Comparison of ENCODE assay signal across 8 cellular contexts in the genomic region with DNA sequence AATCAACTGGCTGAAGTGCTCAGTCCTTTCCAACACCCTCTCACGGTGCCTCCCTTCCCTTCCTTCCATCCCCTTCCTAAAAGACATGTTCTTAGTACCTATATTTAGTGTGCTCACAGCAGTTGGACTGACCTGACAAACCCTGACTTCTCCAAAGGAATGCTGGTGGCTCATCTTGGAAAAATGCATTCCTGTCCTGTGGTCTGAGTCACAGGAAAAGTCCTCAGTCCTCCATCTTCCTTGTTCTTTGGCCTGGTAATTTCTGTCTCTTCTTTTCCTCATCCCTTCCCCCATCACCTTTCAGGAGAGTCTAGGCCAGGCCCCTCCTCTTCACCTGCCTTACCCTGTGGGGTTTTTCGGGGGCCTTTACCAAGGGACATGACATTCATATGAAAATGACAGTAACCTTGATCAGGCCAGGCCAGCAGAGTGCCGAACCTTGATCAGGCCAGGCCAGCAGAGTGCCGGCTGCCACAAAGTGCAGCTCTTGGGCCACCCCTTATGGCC. TPM values are rescaled to one million over a fixed set of nuclear protein-coding genes. Genes with fewer than 3 reads are reported as not detected.
DNase-seq lines count a peak whose midpoint lies in the region; ATAC-seq, FAIRE-seq and TF ChIP-seq lines count a peak whose summit lies in the region.
"Had no signal": no experiment of that assay in that cellular context is flagged by ENCODE, and none has a peak within 500 bp of the region (broad histone marks: within the 10 kb centered on the region; RNA-seq: fewer than 3 reads in every experiment).

No MANE protein-coding gene starts in this region.

- BruUV-seq in GM12878 (replicated peaks; lab: Mats Ljungman, UMichigan), result no TSS peak

- H3K9me3 ChIP-seq in GM12878 (replicated peaks; ENCODE audit: control insufficient read depth, insufficient read depth, low read length) (no peaks in the 10 kb centered on the region), iPS-20b (ENCODE audit: insufficient read depth, low read depth, low read length) (no peaks in the 10 kb centered on the region), transverse colon (no peaks in the 10 kb centered on the region)

- H3K4me2 ChIP-seq in GM12878 (ENCODE audit: control insufficient read depth, insufficient read depth), result no peak overlapping the region

- H3K4me3 ChIP-seq in GM12878, result no peak overlapping the region
- H3K4me3 ChIP-seq in iPS-20b (ENCODE audit: low read length), result peak overlapping the region; percentile 53
- no peak overlapping the region for H3K4me3 ChIP-seq in transverse colon

- intact Hi-C loops in GM12878 (cut with micrococcal nuclease; ENCODE audit: unreplicated experiment) (no loop called here), transverse colon (cut with DNase I; ENCODE audit: low total_unique reads) (loop anchor here (5.0 kb wide), 1 partner anchor 496 kb away; no protein-coding TSS in a partner anchor)

- H3K36me3 ChIP-seq in GM12878 (ENCODE audit: control insufficient read depth in 2 of 2, insufficient read depth in 2 of 2, low read length in 1 of 2) (peaks cover 0 to 4% of the 10 kb centered on the region in 2 experiments; a peak in 2 of 4 replicates), iPS-20b (ENCODE audit: insufficient read depth, low read depth, low read length) (peaks cover 63% of the 10 kb centered on the region), transverse colon (peaks cover 0 to 12% (median 3%) of the 10 kb centered on the region in 4 donors)

- CTCF ChIA-PET in GM12878 (lab: Yijun Ruan, JAX), result interaction anchor here (1.0 to 2.0 kb wide), 2 partner anchors 477 to 771 kb away, joined by 3 to 7 read pairs; no protein-coding TSS in a partner anchor

- in situ Hi-C loops in GM12878 (cut with MboI), result no loop called here
- in situ Hi-C loops in transverse colon (cut with MboI; ENCODE audit: low pct_ligation_motif_present in 1 of 4, low pct_unique_long_range_greater_than_20kb in 1 of 4, low sequenced_read_pairs in 3 of 4), result loop anchor here in 2 of 4 donors (25.0 kb wide), 3 partner anchors 224 to 651 kb away; no protein-coding TSS in a partner anchor

- peak overlapping the region; percentile 43 for H2AFZ ChIP-seq in GM12878 (ENCODE audit: control insufficient read depth, low read depth, low read length)

- TF ChIP-seq EP300 in GM12878 (IDR thresholded peaks at IDR 0.05; ENCODE audit: borderline replicate concordance in 1 of 2, control insufficient read depth in 1 of 2, low read depth in 2 of 2, low read length in 2 of 2), result no peak
- no peak for TF ChIP-seq EP300 in transverse colon (IDR thresholded peaks at IDR 0.05; ENCODE audit: low read depth)

- TF ChIP-seq RAD21 in GM12878 (IDR thresholded peaks at IDR 0.05; ENCODE audit: insufficient read depth, low read depth, low read length), result no peak

- POLR2A ChIA-PET in GM12878 (lab: Charles Lee), result no interaction called here

- no peaks in the 10 kb centered on the region for H3K27me3 ChIP-seq in GM12878 (replicated peaks in 1 of 2; ENCODE audit: control insufficient read depth in 2 of 2, insufficient read depth in 2 of 2, low read length in 1 of 2)
- H3K27me3 ChIP-seq in iPS-20b (ENCODE audit: insufficient read depth, low read length), result no peaks in the 10 kb centered on the region
- H3K27me3 ChIP-seq in transverse colon, result no peaks in the 10 kb centered on the region

- H3K9ac ChIP-seq in GM12878 (ENCODE audit: control insufficient read depth, insufficient read depth, low read length), result no peak overlapping the region
- peak overlapping the region; percentile 38; the same call in 1 of the 2 replicates for H3K9ac ChIP-seq in iPS-20b (ENCODE audit: low read depth, low read length)

- SMC1A ChIA-PET in GM12878 (lab: Charles Lee; ENCODE audit: uncharacterized antibody, unreplicated experiment), result interaction anchor here (0.9 to 15.1 kb wide), 5 partner anchors 12 to 66 kb away, joined by 3 to 188 read pairs (median 3); no protein-coding TSS in a partner anchor

- H3K79me2 ChIP-seq in GM12878 (ENCODE audit: control insufficient read depth, insufficient read depth, low read length), result peaks cover 6% of the 10 kb centered on the region

- H3K27ac ChIP-seq in GM12878 (ENCODE audit: control insufficient read depth, insufficient read depth) (no peak overlapping the region), iPS-20b (ENCODE audit: low read length) (no peak overlapping the region), transverse colon (peak overlapping the region; percentile 94 to 98 (median 96))

- FAIRE-seq in GM12878 (lab: Jason Lieb, UNC), result no peak

- no peak for TF ChIP-seq POLR2A in GM12878 (IDR thresholded peaks at IDR 0.05; ENCODE audit: low read depth, low read length)
- TF ChIP-seq POLR2A in transverse colon (IDR thresholded peaks at IDR 0.05), result no peak

- TF ChIP-seq CTCF in GM12878 (IDR thresholded peaks at IDR 0.05 in 2 of 3, conservative IDR thresholded peaks at IDR 0.05 in 1 of 3; ENCODE audit: control insufficient read depth in 2 of 3, extremely low read depth in 1 of 3, insufficient read depth in 1 of 3, low read depth in 3 of 3, low read length in 3 of 3) (no peak), transverse colon (IDR thresholded peaks at IDR 0.05) (no peak)

- H4K20me1 ChIP-seq in GM12878 (ENCODE audit: control insufficient read depth, insufficient read depth), result no peaks in the 10 kb centered on the region

- ATAC-seq in GM12878 (peak; percentile 32), HG03159 (IDR thresholded peaks at IDR 0.05; ENCODE audit: unreplicated experiment) (no peak)
- ATAC-seq: left lobe of liver had no signal

- RAD21 ChIA-PET in GM12878 (lab: Charles Lee; ENCODE audit: unreplicated experiment), result interaction anchor here (6.8 kb wide), 1 partner anchor 477 kb away, joined by 53 read pairs; no protein-coding TSS in a partner anchor

- WGBS in GM12878 (ENCODE audit: insufficient coverage, insufficient replicate concordance, low lambda C conversion rate, missing lambda C conversion rate), result 54% methylated on average over 4 of the region's 4 CpGs
- WGBS in transverse colon (ENCODE audit: low coverage in 1 of 2), 2 donors, result 44 to 52% methylated on average over 2 to 4 of the region's 4 CpGs

- DNase-seq in HS-27A (ENCODE audit: low read depth) (peak; percentile 94), GM12878 (ENCODE audit: low read depth, low spot score) (no peak), transverse colon (no peak), T-helper 9 cell (no peak)
- DNase-seq in activated naive CD4-positive, alpha-beta T cell treated with anti-CD3 and anti-CD28 coated beads, Interleukin-2, amount 50 U/mL, for 16 hours, result no peak

- H3K4me1 ChIP-seq in GM12878 (ENCODE audit: control insufficient read depth, insufficient read depth, low read length), result peaks cover 8% of the 10 kb centered on the region
- peaks cover 21% of the 10 kb centered on the region for H3K4me1 ChIP-seq in iPS-20b (ENCODE audit: insufficient read depth, low read length)
- peaks cover 41 to 98% (median 72%) of the 10 kb centered on the region in 4 donors for H3K4me1 ChIP-seq in transverse colon

TF ChIP-seq in GM12878, 131 proteins besides CTCF, POLR2A, EP300 and RAD21 (continues in another document):
- TF ChIP-seq, protein P1, sequence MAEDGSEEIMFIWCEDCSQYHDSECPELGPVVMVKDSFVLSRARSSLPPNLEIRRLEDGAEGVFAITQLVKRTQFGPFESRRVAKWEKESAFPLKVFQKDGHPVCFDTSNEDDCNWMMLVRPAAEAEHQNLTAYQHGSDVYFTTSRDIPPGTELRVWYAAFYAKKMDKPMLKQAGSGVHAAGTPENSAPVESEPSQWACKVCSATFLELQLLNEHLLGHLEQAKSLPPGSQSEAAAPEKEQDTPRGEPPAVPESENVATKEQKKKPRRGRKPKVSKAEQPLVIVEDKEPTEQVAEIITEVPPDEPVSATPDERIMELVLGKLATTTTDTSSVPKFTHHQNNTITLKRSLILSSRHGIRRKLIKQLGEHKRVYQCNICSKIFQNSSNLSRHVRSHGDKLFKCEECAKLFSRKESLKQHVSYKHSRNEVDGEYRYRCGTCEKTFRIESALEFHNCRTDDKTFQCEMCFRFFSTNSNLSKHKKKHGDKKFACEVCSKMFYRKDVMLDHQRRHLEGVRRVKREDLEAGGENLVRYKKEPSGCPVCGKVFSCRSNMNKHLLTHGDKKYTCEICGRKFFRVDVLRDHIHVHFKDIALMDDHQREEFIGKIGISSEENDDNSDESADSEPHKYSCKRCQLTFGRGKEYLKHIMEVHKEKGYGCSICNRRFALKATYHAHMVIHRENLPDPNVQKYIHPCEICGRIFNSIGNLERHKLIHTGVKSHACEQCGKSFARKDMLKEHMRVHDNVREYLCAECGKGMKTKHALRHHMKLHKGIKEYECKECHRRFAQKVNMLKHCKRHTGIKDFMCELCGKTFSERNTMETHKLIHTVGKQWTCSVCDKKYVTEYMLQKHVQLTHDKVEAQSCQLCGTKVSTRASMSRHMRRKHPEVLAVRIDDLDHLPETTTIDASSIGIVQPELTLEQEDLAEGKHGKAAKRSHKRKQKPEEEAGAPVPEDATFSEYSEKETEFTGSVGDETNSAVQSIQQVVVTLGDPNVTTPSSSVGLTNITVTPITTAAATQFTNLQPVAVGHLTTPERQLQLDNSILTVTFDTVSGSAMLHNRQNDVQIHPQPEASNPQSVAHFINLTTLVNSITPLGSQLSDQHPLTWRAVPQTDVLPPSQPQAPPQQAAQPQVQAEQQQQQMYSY (CRISPR knock-in tag; IDR thresholded peaks at IDR 0.05), result no peak
- TF ChIP-seq RUNX3 (IDR thresholded peaks at IDR 0.05; ENCODE audit: low read length) (peak; percentile 14; the same call in 1 of the 2 replicates), YY1 (IDR thresholded peaks at IDR 0.05; ENCODE audit: low read depth, low read length) (0 out of 2 replicates have a peak, but pooled peaks have one; percentile 52), NR2C2 (IDR thresholded peaks at IDR 0.05; ENCODE audit: borderline replicate concordance, control insufficient read depth, insufficient read length, low read depth) (no peak)

RNA-seq across cellular contexts. Expression of a gene that starts 7.2 kb away (rescaled TPM):
- 4.3 and 4.8 TPM in 2 replicates for total RNA-seq in GM12878 (2013; cell fraction: nucleolus; rRNA removed)
- total RNA-seq in GM12878 (2014; rRNA removed) (0.76 and 0.96 TPM in 2 replicates), GM12878 (2014; rRNA removed; fragmentation: Illumina TruSeq; extraction: Trizol) (1.2 and 1.4 TPM in 2 replicates), GM12878 (2021) (2.7 and 3.2 TPM in 2 replicates), transverse colon (100 to 1,000 TPM in 3 of 4 donors, 10 to 100 TPM in 1; 82.8 to 493 (median 375) TPM)
- 3.1 TPM for polyA plus RNA-seq in GM12878 (2011; ENCODE audit: low read depth)
- polyA plus RNA-seq in GM12878 (2011; rRNA removed) (14.0 and 19.7 TPM in 2 replicates), GM12878 (2014; fragmentation: Illumina TruSeq; extraction: Trizol) (1.6 and 2.6 TPM in 2 replicates), GM12878 (2014; fragmentation: Nextera tagmentation; extraction: Ambion mirVana) (under 1 TPM; 0.84 to 0.90 TPM), GM12878 (2014; rRNA removed) (1.1 and 1.3 TPM in 2 replicates), GM12878 (2016; fragmentation: Nextera tagmentation; extraction: Ambion mirVana) (1 to 10 TPM; 2.0 to 2.1 TPM)
- 6.6 and 7.5 TPM in 2 replicates for polyA plus RNA-seq in GM12878 (2011; cell fraction: cytosol; rRNA removed)
- polyA plus RNA-seq in GM12878 (2011; cell fraction: nucleus; rRNA removed), result 6.6 and 7.0 TPM in 2 replicates
- 4.0 and 8.0 TPM in 2 replicates for polyA plus RNA-seq in GM12878 (2012)
- 9.7 and 11.3 TPM in 2 replicates for polyA minus RNA-seq in GM12878 (2011; rRNA and poly(A)+ RNA removed)
- polyA minus RNA-seq in GM12878 (2011; cell fraction: cytosol; rRNA and poly(A)+ RNA removed), result 7.1 and 8.2 TPM in 2 replicates
- 5.3 and 8.1 TPM in 2 replicates for polyA minus RNA-seq in GM12878 (2011; cell fraction: nucleus; rRNA and poly(A)+ RNA removed)

Comparison
In these comparisons a context has a peak if more than half of its experiments do, and no peak if none do; other contexts are left out.
1. H3K27ac ChIP-seq: peak in transverse colon (4 of 4); none in GM12878 (single experiment) and iPS-20b (single experiment).
2. RNA of a gene that starts 7.2 kb away (total RNA-seq): 82.8 to 493 TPM in transverse colon; 0.76 to 4.8 TPM in GM12878; every median in the first group is over 10 times any median in the second.